Comparison of ENCODE assay signal across 2 cellular contexts in genomic region chr16:4160663-4161436, GRCh38.
TF ChIP-seq lines count a peak whose summit lies in the region.

No MANE protein-coding gene starts in this region.

TF ChIP-seq in GM12891, 5 proteins besides CTCF, POLR2A, EP300 and RAD21:
- no peak for TF ChIP-seq POU2F2 (IDR thresholded peaks at IDR 0.05; ENCODE audit: low read depth, low read length)
- peak; percentile 19; the same call in 1 of the 2 replicates for TF ChIP-seq SPI1 (IDR thresholded peaks at IDR 0.05; ENCODE audit: low read depth, low read length)

TF ChIP-seq in H1, 55 proteins besides CTCF, POLR2A, EP300 and RAD21:
- TF ChIP-seq, protein P1, sequence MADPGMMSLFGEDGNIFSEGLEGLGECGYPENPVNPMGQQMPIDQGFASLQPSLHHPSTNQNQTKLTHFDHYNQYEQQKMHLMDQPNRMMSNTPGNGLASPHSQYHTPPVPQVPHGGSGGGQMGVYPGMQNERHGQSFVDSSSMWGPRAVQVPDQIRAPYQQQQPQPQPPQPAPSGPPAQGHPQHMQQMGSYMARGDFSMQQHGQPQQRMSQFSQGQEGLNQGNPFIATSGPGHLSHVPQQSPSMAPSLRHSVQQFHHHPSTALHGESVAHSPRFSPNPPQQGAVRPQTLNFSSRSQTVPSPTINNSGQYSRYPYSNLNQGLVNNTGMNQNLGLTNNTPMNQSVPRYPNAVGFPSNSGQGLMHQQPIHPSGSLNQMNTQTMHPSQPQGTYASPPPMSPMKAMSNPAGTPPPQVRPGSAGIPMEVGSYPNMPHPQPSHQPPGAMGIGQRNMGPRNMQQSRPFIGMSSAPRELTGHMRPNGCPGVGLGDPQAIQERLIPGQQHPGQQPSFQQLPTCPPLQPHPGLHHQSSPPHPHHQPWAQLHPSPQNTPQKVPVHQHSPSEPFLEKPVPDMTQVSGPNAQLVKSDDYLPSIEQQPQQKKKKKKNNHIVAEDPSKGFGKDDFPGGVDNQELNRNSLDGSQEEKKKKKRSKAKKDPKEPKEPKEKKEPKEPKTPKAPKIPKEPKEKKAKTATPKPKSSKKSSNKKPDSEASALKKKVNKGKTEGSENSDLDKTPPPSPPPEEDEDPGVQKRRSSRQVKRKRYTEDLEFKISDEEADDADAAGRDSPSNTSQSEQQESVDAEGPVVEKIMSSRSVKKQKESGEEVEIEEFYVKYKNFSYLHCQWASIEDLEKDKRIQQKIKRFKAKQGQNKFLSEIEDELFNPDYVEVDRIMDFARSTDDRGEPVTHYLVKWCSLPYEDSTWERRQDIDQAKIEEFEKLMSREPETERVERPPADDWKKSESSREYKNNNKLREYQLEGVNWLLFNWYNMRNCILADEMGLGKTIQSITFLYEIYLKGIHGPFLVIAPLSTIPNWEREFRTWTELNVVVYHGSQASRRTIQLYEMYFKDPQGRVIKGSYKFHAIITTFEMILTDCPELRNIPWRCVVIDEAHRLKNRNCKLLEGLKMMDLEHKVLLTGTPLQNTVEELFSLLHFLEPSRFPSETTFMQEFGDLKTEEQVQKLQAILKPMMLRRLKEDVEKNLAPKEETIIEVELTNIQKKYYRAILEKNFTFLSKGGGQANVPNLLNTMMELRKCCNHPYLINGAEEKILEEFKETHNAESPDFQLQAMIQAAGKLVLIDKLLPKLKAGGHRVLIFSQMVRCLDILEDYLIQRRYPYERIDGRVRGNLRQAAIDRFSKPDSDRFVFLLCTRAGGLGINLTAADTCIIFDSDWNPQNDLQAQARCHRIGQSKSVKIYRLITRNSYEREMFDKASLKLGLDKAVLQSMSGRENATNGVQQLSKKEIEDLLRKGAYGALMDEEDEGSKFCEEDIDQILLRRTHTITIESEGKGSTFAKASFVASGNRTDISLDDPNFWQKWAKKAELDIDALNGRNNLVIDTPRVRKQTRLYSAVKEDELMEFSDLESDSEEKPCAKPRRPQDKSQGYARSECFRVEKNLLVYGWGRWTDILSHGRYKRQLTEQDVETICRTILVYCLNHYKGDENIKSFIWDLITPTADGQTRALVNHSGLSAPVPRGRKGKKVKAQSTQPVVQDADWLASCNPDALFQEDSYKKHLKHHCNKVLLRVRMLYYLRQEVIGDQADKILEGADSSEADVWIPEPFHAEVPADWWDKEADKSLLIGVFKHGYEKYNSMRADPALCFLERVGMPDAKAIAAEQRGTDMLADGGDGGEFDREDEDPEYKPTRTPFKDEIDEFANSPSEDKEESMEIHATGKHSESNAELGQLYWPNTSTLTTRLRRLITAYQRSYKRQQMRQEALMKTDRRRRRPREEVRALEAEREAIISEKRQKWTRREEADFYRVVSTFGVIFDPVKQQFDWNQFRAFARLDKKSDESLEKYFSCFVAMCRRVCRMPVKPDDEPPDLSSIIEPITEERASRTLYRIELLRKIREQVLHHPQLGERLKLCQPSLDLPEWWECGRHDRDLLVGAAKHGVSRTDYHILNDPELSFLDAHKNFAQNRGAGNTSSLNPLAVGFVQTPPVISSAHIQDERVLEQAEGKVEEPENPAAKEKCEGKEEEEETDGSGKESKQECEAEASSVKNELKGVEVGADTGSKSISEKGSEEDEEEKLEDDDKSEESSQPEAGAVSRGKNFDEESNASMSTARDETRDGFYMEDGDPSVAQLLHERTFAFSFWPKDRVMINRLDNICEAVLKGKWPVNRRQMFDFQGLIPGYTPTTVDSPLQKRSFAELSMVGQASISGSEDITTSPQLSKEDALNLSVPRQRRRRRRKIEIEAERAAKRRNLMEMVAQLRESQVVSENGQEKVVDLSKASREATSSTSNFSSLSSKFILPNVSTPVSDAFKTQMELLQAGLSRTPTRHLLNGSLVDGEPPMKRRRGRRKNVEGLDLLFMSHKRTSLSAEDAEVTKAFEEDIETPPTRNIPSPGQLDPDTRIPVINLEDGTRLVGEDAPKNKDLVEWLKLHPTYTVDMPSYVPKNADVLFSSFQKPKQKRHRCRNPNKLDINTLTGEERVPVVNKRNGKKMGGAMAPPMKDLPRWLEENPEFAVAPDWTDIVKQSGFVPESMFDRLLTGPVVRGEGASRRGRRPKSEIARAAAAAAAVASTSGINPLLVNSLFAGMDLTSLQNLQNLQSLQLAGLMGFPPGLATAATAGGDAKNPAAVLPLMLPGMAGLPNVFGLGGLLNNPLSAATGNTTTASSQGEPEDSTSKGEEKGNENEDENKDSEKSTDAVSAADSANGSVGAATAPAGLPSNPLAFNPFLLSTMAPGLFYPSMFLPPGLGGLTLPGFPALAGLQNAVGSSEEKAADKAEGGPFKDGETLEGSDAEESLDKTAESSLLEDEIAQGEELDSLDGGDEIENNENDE (IDR thresholded peaks at IDR 0.05; ENCODE audit: insufficient replicate concordance, low read length): no peak
- TF ChIP-seq, protein P2, sequence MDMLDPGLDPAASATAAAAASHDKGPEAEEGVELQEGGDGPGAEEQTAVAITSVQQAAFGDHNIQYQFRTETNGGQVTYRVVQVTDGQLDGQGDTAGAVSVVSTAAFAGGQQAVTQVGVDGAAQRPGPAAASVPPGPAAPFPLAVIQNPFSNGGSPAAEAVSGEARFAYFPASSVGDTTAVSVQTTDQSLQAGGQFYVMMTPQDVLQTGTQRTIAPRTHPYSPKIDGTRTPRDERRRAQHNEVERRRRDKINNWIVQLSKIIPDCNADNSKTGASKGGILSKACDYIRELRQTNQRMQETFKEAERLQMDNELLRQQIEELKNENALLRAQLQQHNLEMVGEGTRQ (IDR thresholded peaks at IDR 0.05; ENCODE audit: low read length): no peak
- no peak for TF ChIP-seq ZNF274 (IDR thresholded peaks at IDR 0.05; ENCODE audit: borderline replicate concordance, extremely low read depth, low read length)
- TF ChIP-seq RFX5 (IDR thresholded peaks at IDR 0.05; ENCODE audit: borderline replicate concordance, low read depth, low read length): no peak
- TF ChIP-seq BRCA1 (IDR thresholded peaks at IDR 0.05; ENCODE audit: low read depth, low read length): no peak
- TF ChIP-seq RBBP5 (IDR thresholded peaks at IDR 0.05; ENCODE audit: borderline replicate concordance, low read depth, low read length): no peak
- no peak for TF ChIP-seq GTF2F1 (IDR thresholded peaks at IDR 0.05; ENCODE audit: borderline replicate concordance, low read depth, low read length)
- no peak for TF ChIP-seq CBX8 (IDR thresholded peaks at IDR 0.05; ENCODE audit: borderline replicate concordance, low read depth, low read length)
- no peak for TF ChIP-seq SIX5 (IDR thresholded peaks at IDR 0.05; ENCODE audit: low read depth, low read length)
- TF ChIP-seq SIN3A (conservative IDR thresholded peaks at IDR 0.05 in 1 of 2, IDR thresholded peaks at IDR 0.05 in 1 of 2; ENCODE audit: low read depth in 1 of 2, low read length in 2 of 2): no peak
- TF ChIP-seq EGR1 (IDR thresholded peaks at IDR 0.05; ENCODE audit: borderline replicate concordance, low read depth, low read length): no peak
- TF ChIP-seq CHD2 (IDR thresholded peaks at IDR 0.05; ENCODE audit: low read length): no peak
- TF ChIP-seq CHD1 (IDR thresholded peaks at IDR 0.05; ENCODE audit: low read depth, low read length): no peak
- TF ChIP-seq RXRA (IDR thresholded peaks at IDR 0.05; ENCODE audit: insufficient read depth, low read depth, low read length): no peak
- no peak for TF ChIP-seq EZH2 (IDR thresholded peaks at IDR 0.05; ENCODE audit: low read depth, low read length, severe bottlenecking)
